In the genomic region with DNA sequence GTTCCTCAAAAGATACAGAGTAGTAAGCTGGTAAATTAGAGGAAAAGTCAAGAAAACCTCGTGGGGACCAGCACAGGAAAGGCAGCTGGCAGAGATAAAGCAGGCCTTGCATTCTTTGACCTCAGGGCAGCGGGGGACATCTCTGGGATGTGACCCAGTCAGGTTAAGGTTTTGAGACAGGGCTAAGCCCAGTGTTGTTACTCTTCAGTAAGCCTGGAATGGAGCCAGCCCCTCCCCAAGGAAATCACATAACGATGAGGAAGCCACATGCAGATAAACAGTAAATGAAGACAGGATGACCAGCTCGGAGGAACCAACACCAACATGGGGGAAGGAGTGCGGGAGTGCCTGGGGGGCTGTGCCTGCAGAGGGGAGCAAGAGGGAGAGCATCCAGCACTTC, we compare ENCODE assay signal across 14 cellular contexts.
DNase-seq lines count a peak whose midpoint lies in the region; ATAC-seq, FAIRE-seq and TF ChIP-seq lines count a peak whose summit lies in the region.
"Had no signal": no experiment of that assay in that cellular context is flagged by ENCODE, and none has a peak within 500 bp of the region (broad histone marks: within the 10 kb centered on the region; RNA-seq: fewer than 3 reads in every experiment).

No MANE protein-coding gene starts in this region.

- no peaks in the 10 kb centered on the region for H3K9me3 ChIP-seq in BE2C
- H3K9me3 ChIP-seq: SJCRH30, thyroid gland had no signal

- H3K36me3 ChIP-seq in BE2C: no peaks in the 10 kb centered on the region
- H3K36me3 ChIP-seq: SJCRH30, thyroid gland had no signal

- H3K4me1 ChIP-seq in BE2C: peaks cover 29% of the 10 kb centered on the region
- H3K4me1 ChIP-seq: SJCRH30 had no signal

- no peak for ATAC-seq in GM19452 (IDR thresholded peaks at IDR 0.05; ENCODE audit: unreplicated experiment)
- no peak for ATAC-seq in activated naive CD4-positive, alpha-beta T cell treated with anti-CD3 and anti-CD28 coated beads, Interleukin-2, amount 50 U/mL, for 72 hours

- DNase-seq in BE2C (peak; percentile 60), KG1 (lab: John Stamatoyannopoulos, UW) (peak; percentile 9), cardiac fibroblast (ENCODE audit: low read depth in 2 of 2) (peak; percentile 33 to 49), mucosa of gallbladder (ENCODE audit: low spot score) (peak; percentile 27), GM19239 (ENCODE audit: insufficient read length, low spot score) (no peak), Ammon's horn (ENCODE audit: low spot score) (no peak)
- no peak for DNase-seq in activated naive CD4-positive, alpha-beta T cell treated with anti-CD3 and anti-CD28 coated beads, Interleukin-2, amount 50 U/mL, for 72 hours (ENCODE audit: low spot score in 2 of 2)
- DNase-seq: nephron progenitor cell; SJCRH30; stimulated activated CD4-positive, alpha-beta T cell treated with anti-CD3 and anti-CD28 coated beads, Interleukin-1b, Interleukin-23, amount 100 ng/mL, for 48 hours; thyroid gland had no signal

- H3K4me3 ChIP-seq in BE2C (ENCODE audit: low read depth, low read length) (no peak overlapping the region), cardiac fibroblast (replicated peaks in 1 of 2; ENCODE audit: low read depth in 2 of 2, low read length in 2 of 2) (no peak overlapping the region)
- H3K4me3 ChIP-seq: SJCRH30, thyroid gland had no signal

- no peaks in the 10 kb centered on the region for H3K9me3 Mint-ChIP-seq in activated naive CD4-positive, alpha-beta T cell treated with anti-CD3 and anti-CD28 coated beads, Interleukin-2, amount 50 U/mL, for 72 hours
- H3K9me3 Mint-ChIP-seq: dendritic cell treated with granulocyte-macrophage colony-stimulating factor and Interleukin-4, amounts not matched to agents 40 ng/mL and 50 ng/mL, for 4 days; nephron progenitor cell had no signal

- no peak for TF ChIP-seq CTCF in BE2C (IDR thresholded peaks at IDR 0.05; ENCODE audit: low read depth, low read length)
- TF ChIP-seq CTCF in cardiac fibroblast (IDR thresholded peaks at IDR 0.05; ENCODE audit: low read depth, low read length): no peak

- no peaks in the 10 kb centered on the region for H3K27me3 ChIP-seq in BE2C
- H3K27me3 ChIP-seq: SJCRH30, thyroid gland had no signal

- no peak overlapping the region for H3K27ac Mint-ChIP-seq in activated naive CD4-positive, alpha-beta T cell treated with anti-CD3 and anti-CD28 coated beads, Interleukin-2, amount 50 U/mL, for 72 hours
- H3K27ac Mint-ChIP-seq: dendritic cell treated with granulocyte-macrophage colony-stimulating factor and Interleukin-4, amounts not matched to agents 40 ng/mL and 50 ng/mL, for 4 days; nephron progenitor cell had no signal

- no peaks in the 10 kb centered on the region for H3K36me3 Mint-ChIP-seq in activated naive CD4-positive, alpha-beta T cell treated with anti-CD3 and anti-CD28 coated beads, Interleukin-2, amount 50 U/mL, for 72 hours

- no peak for FAIRE-seq in GM19239 (lab: Jason Lieb, UNC)
- FAIRE-seq: TTC549 had no signal

Comparison
In these comparisons a context has a peak if more than half of its experiments do, and no peak if none do; other contexts are left out.
1. DNase-seq: peak in BE2C (single experiment), KG1 (single experiment), cardiac fibroblast (2 of 2) and mucosa of gallbladder (single experiment); none in GM19239 (single experiment), Ammon's horn (single experiment) and activated naive CD4-positive, alpha-beta T cell treated with anti-CD3 and anti-CD28 coated beads, Interleukin-2, amount 50 U/mL, for 72 hours (0 of 2).